Comparison of ENCODE assay signal across 8 cellular contexts in genomic region chr1:154191990-154192450, GRCh38. TPM values are rescaled to one million over a fixed set of nuclear protein-coding genes. Genes with fewer than 3 reads are reported as not detected.
A peak's percentile ranks its signal among the peaks of the same experiment; 100 is the strongest.
DNase-seq lines count a peak whose midpoint lies in the region; ATAC-seq and TF ChIP-seq lines count a peak whose summit lies in the region.

TPM3 (minus strand) TSS chr1:154192100; CDS start chr1:154192018, 82 bp downstream.

- CTCF ChIA-PET in CD4-positive, alpha-beta T cell (lab: Charles Lee), result interaction anchor here (0.7 kb wide), 1 partner anchor 183 kb away, joined by 3 read pairs; no protein-coding TSS in a partner anchor

- H3K79me2 ChIP-seq in OCI-LY3 (ENCODE audit: low read length), result no peaks in the 10 kb centered on the region

- peaks cover 10% of the 10 kb centered on the region; the same call in 1 of the 2 replicates for H3K4me1 ChIP-seq in OCI-LY3 (ENCODE audit: low read length)
- no peaks in the 10 kb centered on the region for H3K4me1 ChIP-seq in esophagus (ENCODE audit: control insufficient read depth in 2 of 2, insufficient read depth in 2 of 2, low read length in 1 of 2)

- WGBS in esophagus, 2 donors, result 19 to 22% methylated on average over 1 of the region's 1 CpG

- peaks cover 25% of the 10 kb centered on the region for H3K27me3 Mint-ChIP-seq in CD4-positive, alpha-beta T cell
- H3K27me3 Mint-ChIP-seq in nephron (ENCODE audit: low read depth), result peaks cover 10% of the 10 kb centered on the region
- H3K27me3 Mint-ChIP-seq in stimulated activated memory B cell treated with anti-CD40 and anti-IgM and Interleukin-4, amounts not matched to agents 10 μg/mL and 1 μg/mL and 100 μg/mL, for 72 hours, result peaks cover 34% of the 10 kb centered on the region

- ATAC-seq in CD4-positive, alpha-beta T cell (ENCODE audit: poor library complexity), result no peak
- no peak for ATAC-seq in GM19455 (IDR thresholded peaks at IDR 0.05; ENCODE audit: unreplicated experiment)
- no peak for ATAC-seq in stimulated activated memory B cell treated with anti-CD40 and anti-IgM and Interleukin-4, amounts not matched to agents 10 μg/mL and 1 μg/mL and 100 μg/mL, for 72 hours

- H3K4me3 ChIP-seq in OCI-LY3 (ENCODE audit: low read length) (no peak within 1 kb of the TSS), esophagus (ENCODE audit: low read depth in 1 of 2, low read length in 2 of 2) (no peak within 1 kb of the TSS)

- H3K9me3 ChIP-seq in CD4-positive, alpha-beta T cell (ENCODE audit: control insufficient read depth, low read length), result no peaks in the 10 kb centered on the region
- no peaks in the 10 kb centered on the region for H3K9me3 ChIP-seq in OCI-LY3 (ENCODE audit: insufficient read depth, low read length)
- no peaks in the 10 kb centered on the region for H3K9me3 ChIP-seq in esophagus (ENCODE audit: control insufficient read depth in 2 of 2, insufficient read depth in 1 of 2, low read depth in 1 of 2, low read length in 1 of 2)

- H3K27ac Mint-ChIP-seq in CD4-positive, alpha-beta T cell, result no peak within 1 kb of the TSS
- peak within 1 kb of the TSS; percentile 79 to 91 (median 79) for H3K27ac Mint-ChIP-seq in nephron
- no peak within 1 kb of the TSS for H3K27ac Mint-ChIP-seq in stimulated activated memory B cell treated with anti-CD40 and anti-IgM and Interleukin-4, amounts not matched to agents 10 μg/mL and 1 μg/mL and 100 μg/mL, for 72 hours

- POLR2A ChIA-PET in CD4-positive, alpha-beta T cell (lab: Charles Lee), result interaction anchor here (1.1 to 1.2 kb wide), 2 partner anchors 12 to 201 kb away, joined by 3 to 5 read pairs; partner anchors contain the start of gene RPS27

- 0 out of 2 replicates have a peak within 1 kb of the TSS, but pooled peaks have one; percentile 22 for H2AFZ ChIP-seq in OCI-LY3 (ENCODE audit: low read depth, low read length)

- no peaks in the 10 kb centered on the region for H4K20me1 ChIP-seq in OCI-LY3 (ENCODE audit: insufficient read depth, low read length)

- H3K9me3 Mint-ChIP-seq in CD4-positive, alpha-beta T cell, result no peaks in the 10 kb centered on the region
- no peaks in the 10 kb centered on the region for H3K9me3 Mint-ChIP-seq in nephron
- H3K9me3 Mint-ChIP-seq in stimulated activated memory B cell treated with anti-CD40 and anti-IgM and Interleukin-4, amounts not matched to agents 10 μg/mL and 1 μg/mL and 100 μg/mL, for 72 hours, result no peaks in the 10 kb centered on the region

- H3K27ac ChIP-seq in CD4-positive, alpha-beta T cell (ENCODE audit: low read depth, low read length), result no peak within 1 kb of the TSS
- H3K27ac ChIP-seq in OCI-LY3 (ENCODE audit: low read length), result no peak within 1 kb of the TSS
- H3K27ac ChIP-seq in esophagus (ENCODE audit: low read depth in 2 of 2, low read length in 1 of 2), result no peak within 1 kb of the TSS

- no peak within 1 kb of the TSS for H3K9ac ChIP-seq in OCI-LY3 (ENCODE audit: low read length)

- intact Hi-C loops in CD4-positive, alpha-beta T cell (cut with DNase I, micrococcal nuclease), result loop anchor here in 1 of 2 experiments (10.0 kb wide), 1 partner anchor 363 kb away; the partner anchor contains the start of gene UBE2Q1

- H3K36me3 ChIP-seq in OCI-LY3 (replicated peaks; ENCODE audit: low read depth, low read length), result no peaks in the 10 kb centered on the region
- no peaks in the 10 kb centered on the region for H3K36me3 ChIP-seq in esophagus (ENCODE audit: control insufficient read depth in 2 of 2, insufficient read depth in 2 of 2, low read length in 1 of 2)

- H3K27me3 ChIP-seq in CD4-positive, alpha-beta T cell (ENCODE audit: control insufficient read depth, insufficient read depth, low read length), result peaks cover 17% of the 10 kb centered on the region
- H3K27me3 ChIP-seq in OCI-LY3 (ENCODE audit: low read depth, low read length), result peaks cover 57% of the 10 kb centered on the region
- no peaks in the 10 kb centered on the region for H3K27me3 ChIP-seq in esophagus (ENCODE audit: control insufficient read depth in 1 of 2, insufficient read depth in 2 of 2, low read length in 2 of 2)

- H3K4me2 ChIP-seq in OCI-LY3 (ENCODE audit: low read length), result no peak within 1 kb of the TSS

- no peak within 1 kb of the TSS for H3K4me3 Mint-ChIP-seq in CD4-positive, alpha-beta T cell
- H3K4me3 Mint-ChIP-seq in nephron, result peak within 1 kb of the TSS; percentile 44 to 90 (median 78)
- H3K4me3 Mint-ChIP-seq in stimulated activated memory B cell treated with anti-CD40 and anti-IgM and Interleukin-4, amounts not matched to agents 10 μg/mL and 1 μg/mL and 100 μg/mL, for 72 hours, result no peak within 1 kb of the TSS

- DNase-seq in CD4-positive, alpha-beta T cell, result no peak
- DNase-seq in NCI-H2081 (lab: John Stamatoyannopoulos, UW) (no peak), anterior cingulate cortex (lab: John Stamatoyannopoulos, UW) (no peak)

- no peaks in the 10 kb centered on the region for H3K4me1 Mint-ChIP-seq in CD4-positive, alpha-beta T cell (ENCODE audit: low read depth)
- peaks cover 40% of the 10 kb centered on the region for H3K4me1 Mint-ChIP-seq in nephron
- H3K4me1 Mint-ChIP-seq in stimulated activated memory B cell treated with anti-CD40 and anti-IgM and Interleukin-4, amounts not matched to agents 10 μg/mL and 1 μg/mL and 100 μg/mL, for 72 hours, result peaks cover 5% of the 10 kb centered on the region

- no peak for TF ChIP-seq CTCF in CD4-positive, alpha-beta T cell (IDR thresholded peaks at IDR 0.05)
- TF ChIP-seq CTCF in OCI-LY3 (IDR thresholded peaks at IDR 0.05; ENCODE audit: low read depth, low read length) (no peak), nephron (IDR thresholded peaks at IDR 0.05; ENCODE audit: unreplicated experiment in 3 of 3) (no peak)

- H3K36me3 Mint-ChIP-seq in CD4-positive, alpha-beta T cell (ENCODE audit: low read depth), result no peaks in the 10 kb centered on the region
- no peaks in the 10 kb centered on the region for H3K36me3 Mint-ChIP-seq in nephron (ENCODE audit: low read depth)
- no peaks in the 10 kb centered on the region for H3K36me3 Mint-ChIP-seq in stimulated activated memory B cell treated with anti-CD40 and anti-IgM and Interleukin-4, amounts not matched to agents 10 μg/mL and 1 μg/mL and 100 μg/mL, for 72 hours

RNA-seq across cellular contexts. Expression of gene TPM3, which starts in this region (rescaled TPM):
- total RNA-seq in CD4-positive, alpha-beta T cell, result 100 to 1,000 TPM; 345 to 357 TPM
- polyA plus RNA-seq in esophagus, result 100 to 1,000 TPM in 1 of 2 donors, 10 to 100 TPM in 1; 88.1 to 178 TPM

Comparison
In these comparisons a context has a peak if more than half of its experiments do, and no peak if none do; other contexts are left out.
1. H3K27ac Mint-ChIP-seq: peak in nephron (3 of 3); none in CD4-positive, alpha-beta T cell (single experiment) and stimulated activated memory B cell treated with anti-CD40 and anti-IgM and Interleukin-4, amounts not matched to agents 10 μg/mL and 1 μg/mL and 100 μg/mL, for 72 hours (single experiment).
2. H3K4me3 Mint-ChIP-seq: peak in nephron (3 of 3); none in CD4-positive, alpha-beta T cell (single experiment) and stimulated activated memory B cell treated with anti-CD40 and anti-IgM and Interleukin-4, amounts not matched to agents 10 μg/mL and 1 μg/mL and 100 μg/mL, for 72 hours (single experiment).